ENCODE assay signal across 8 cellular contexts in genomic region chr9:89555426-89556375, GRCh38. TPM values are rescaled to one million over a fixed set of nuclear protein-coding genes. Genes with fewer than 3 reads are reported as not detected.
DNase-seq lines count a peak whose midpoint lies in the region; ATAC-seq and TF ChIP-seq lines count a peak whose summit lies in the region.

No MANE protein-coding gene starts in this region.

- intact Hi-C loops in activated CD4-positive, alpha-beta T cell treated with anti-CD3 and anti-CD28 coated beads, Interleukin-2, amount 10 ng/mL, durations not matched to agents 24 days and 14 days (cut with micrococcal nuclease) = no loop called here

- DNase-seq in activated CD4-positive, alpha-beta T cell treated with anti-CD3 and anti-CD28 coated beads, Interleukin-2, amount 10 ng/mL, durations not matched to agents 24 days and 14 days = no peak
- DNase-seq in activated CD4-positive, alpha-beta T cell treated with anti-CD3 and anti-CD28 coated beads for 4 hours = no peak
- DNase-seq in astrocyte of the spinal cord (ENCODE audit: low read depth, low spot score) (peak; percentile 10), hypothalamus (lab: John Stamatoyannopoulos, UW) (no peak), GM19240 (ENCODE audit: insufficient read length, low spot score) (no peak)
- no peak for DNase-seq in stimulated activated CD4-positive, alpha-beta T cell treated with anti-CD3 and anti-CD28 coated beads, Interleukin-1b, Interleukin-23, amount 100 ng/mL, for 48 hours

- H3K27me3 Mint-ChIP-seq in activated CD4-positive, alpha-beta T cell treated with anti-CD3 and anti-CD28 coated beads, Interleukin-2, amount 10 ng/mL, durations not matched to agents 24 days and 14 days = peaks cover 25% of the 10 kb centered on the region
- no peaks in the 10 kb centered on the region for H3K27me3 Mint-ChIP-seq in stimulated activated naive CD8-positive, alpha-beta T cell treated with anti-CD3 and anti-CD28 coated beads, Interleukin-15, Interleukin-2, amounts not matched to agents 100 ng/mL and 50 ng/mL, for 24 hours

- no peak overlapping the region for H3K4me3 Mint-ChIP-seq in activated CD4-positive, alpha-beta T cell treated with anti-CD3 and anti-CD28 coated beads, Interleukin-2, amount 10 ng/mL, durations not matched to agents 24 days and 14 days
- H3K4me3 Mint-ChIP-seq in stimulated activated naive CD8-positive, alpha-beta T cell treated with anti-CD3 and anti-CD28 coated beads, Interleukin-15, Interleukin-2, amounts not matched to agents 100 ng/mL and 50 ng/mL, for 24 hours = no peak overlapping the region

- peak overlapping the region; percentile 30 for H3K27ac Mint-ChIP-seq in activated CD4-positive, alpha-beta T cell treated with anti-CD3 and anti-CD28 coated beads, Interleukin-2, amount 10 ng/mL, durations not matched to agents 24 days and 14 days
- peak overlapping the region; percentile 57 for H3K27ac Mint-ChIP-seq in stimulated activated naive CD8-positive, alpha-beta T cell treated with anti-CD3 and anti-CD28 coated beads, Interleukin-15, Interleukin-2, amounts not matched to agents 100 ng/mL and 50 ng/mL, for 24 hours

- H3K4me3 ChIP-seq in astrocyte of the spinal cord (ENCODE audit: low read depth, low read length) = no peak overlapping the region

- no peak for TF ChIP-seq CTCF in astrocyte of the spinal cord (IDR thresholded peaks at IDR 0.05; ENCODE audit: low read depth, low read length)

- ATAC-seq in HG03442 (IDR thresholded peaks at IDR 0.05; ENCODE audit: unreplicated experiment) = peak; percentile 62

- H3K36me3 Mint-ChIP-seq in activated CD4-positive, alpha-beta T cell treated with anti-CD3 and anti-CD28 coated beads, Interleukin-2, amount 10 ng/mL, durations not matched to agents 24 days and 14 days (ENCODE audit: low read depth) = no peaks in the 10 kb centered on the region
- H3K36me3 Mint-ChIP-seq in stimulated activated naive CD8-positive, alpha-beta T cell treated with anti-CD3 and anti-CD28 coated beads, Interleukin-15, Interleukin-2, amounts not matched to agents 100 ng/mL and 50 ng/mL, for 24 hours (ENCODE audit: low read depth) = no peaks in the 10 kb centered on the region

- in situ Hi-C loops in astrocyte of the spinal cord (cut with HindIII; ENCODE audit: low sequenced_read_pairs) = no loop called here

- H3K9me3 Mint-ChIP-seq in activated CD4-positive, alpha-beta T cell treated with anti-CD3 and anti-CD28 coated beads, Interleukin-2, amount 10 ng/mL, durations not matched to agents 24 days and 14 days = no peaks in the 10 kb centered on the region
- H3K9me3 Mint-ChIP-seq in stimulated activated naive CD8-positive, alpha-beta T cell treated with anti-CD3 and anti-CD28 coated beads, Interleukin-15, Interleukin-2, amounts not matched to agents 100 ng/mL and 50 ng/mL, for 24 hours = no peaks in the 10 kb centered on the region

- H3K4me1 Mint-ChIP-seq in activated CD4-positive, alpha-beta T cell treated with anti-CD3 and anti-CD28 coated beads, Interleukin-2, amount 10 ng/mL, durations not matched to agents 24 days and 14 days = peaks cover 22% of the 10 kb centered on the region
- peaks cover 22% of the 10 kb centered on the region for H3K4me1 Mint-ChIP-seq in stimulated activated naive CD8-positive, alpha-beta T cell treated with anti-CD3 and anti-CD28 coated beads, Interleukin-15, Interleukin-2, amounts not matched to agents 100 ng/mL and 50 ng/mL, for 24 hours (ENCODE audit: low read depth)

RNA-seq across cellular contexts. Expression of gene GADD45G, which starts 49.1 kb away (rescaled TPM):
- total RNA-seq in activated CD4-positive, alpha-beta T cell treated with anti-CD3 and anti-CD28 coated beads, Interleukin-2, amount 10 ng/mL, durations not matched to agents 24 days and 14 days = 19.8 and 20.0 TPM in 2 replicates

RNA-seq across cellular contexts. Expression of gene SEMA4D, which starts 57.8 kb away (rescaled TPM):
- total RNA-seq in activated CD4-positive, alpha-beta T cell treated with anti-CD3 and anti-CD28 coated beads, Interleukin-2, amount 10 ng/mL, durations not matched to agents 24 days and 14 days = 368 and 370 TPM in 2 replicates
